ENCODE assay signal across 13 cellular contexts in the genomic region with DNA sequence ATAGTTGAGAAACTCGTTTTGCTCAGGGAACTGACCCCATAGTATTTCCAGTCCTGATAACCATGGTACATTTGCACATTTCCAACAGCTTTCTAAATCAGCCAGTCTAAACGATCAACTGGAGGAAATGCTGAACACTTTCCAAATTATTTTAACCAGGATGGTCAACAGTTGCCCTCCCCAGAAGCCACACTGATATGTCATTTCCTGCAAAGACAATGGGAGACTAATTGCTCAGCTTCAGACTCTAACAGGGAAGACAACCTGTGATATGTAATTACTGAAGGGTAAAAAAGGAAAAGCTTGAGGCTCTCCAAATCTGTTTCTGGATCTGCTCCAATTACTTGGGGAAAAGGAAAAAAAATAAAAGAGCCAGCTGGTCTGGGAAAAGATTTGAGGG.
A peak's percentile ranks its signal among the peaks of the same experiment; 100 is the strongest.
DNase-seq lines count a peak whose midpoint lies in the region; ATAC-seq and TF ChIP-seq lines count a peak whose summit lies in the region.
"Had no signal": no experiment of that assay in that cellular context is flagged by ENCODE, and none has a peak within 500 bp of the region (broad histone marks: within the 10 kb centered on the region; RNA-seq: fewer than 3 reads in every experiment).

No MANE protein-coding gene starts in this region.

- no peak overlapping the region for H3K4me3 Mint-ChIP-seq in CD4-positive, alpha-beta T cell
- no peak overlapping the region for H3K4me3 Mint-ChIP-seq in activated T-helper 1 cell treated with anti-CD3 and anti-CD28 coated beads, Interleukin-12 subunit alpha, Interleukin-12 subunit beta, Interleukin-2, Interleukin-4 antibody, amounts not matched to agents 30 ng/mL and 10 ng/mL and 1 ng/mL, durations not matched to agents 14 hours and 24 hours and 36 hours
- H3K4me3 Mint-ChIP-seq: CD14-positive monocyte had no signal

- no peak overlapping the region for H3K4me2 ChIP-seq in hepatocyte

- H3K27ac Mint-ChIP-seq in CD4-positive, alpha-beta T cell, result peak overlapping the region; percentile 84
- peak overlapping the region; percentile 26 for H3K27ac Mint-ChIP-seq in activated T-helper 1 cell treated with anti-CD3 and anti-CD28 coated beads, Interleukin-12 subunit alpha, Interleukin-12 subunit beta, Interleukin-2, Interleukin-4 antibody, amounts not matched to agents 30 ng/mL and 10 ng/mL and 1 ng/mL, durations not matched to agents 14 hours and 24 hours and 36 hours

- no peaks in the 10 kb centered on the region for H3K27me3 ChIP-seq in CD4-positive, alpha-beta T cell (ENCODE audit: control insufficient read depth, insufficient read depth, low read length)
- no peaks in the 10 kb centered on the region for H3K27me3 ChIP-seq in right cardiac atrium (ENCODE audit: control insufficient read depth, insufficient read depth)
- no peaks in the 10 kb centered on the region for H3K27me3 ChIP-seq in hepatocyte
- H3K27me3 ChIP-seq: neutrophil had no signal

- H3K9me3 Mint-ChIP-seq in CD4-positive, alpha-beta T cell, result no peaks in the 10 kb centered on the region
- peaks cover 4% of the 10 kb centered on the region for H3K9me3 Mint-ChIP-seq in activated T-helper 1 cell treated with anti-CD3 and anti-CD28 coated beads, Interleukin-12 subunit alpha, Interleukin-12 subunit beta, Interleukin-2, Interleukin-4 antibody, amounts not matched to agents 30 ng/mL and 10 ng/mL and 1 ng/mL, durations not matched to agents 14 hours and 24 hours and 36 hours

- H3K9me2 ChIP-seq in hepatocyte (replicated peaks; ENCODE audit: insufficient read depth), result no peaks in the 10 kb centered on the region

- H3K36me3 ChIP-seq in HEK293 (ENCODE audit: control insufficient read depth in 2 of 2, insufficient read depth in 1 of 2, low read length in 2 of 2), result no peaks in the 10 kb centered on the region
- H3K36me3 ChIP-seq in hepatocyte (replicated peaks; ENCODE audit: insufficient read depth, low read depth), result no peaks in the 10 kb centered on the region
- H3K36me3 ChIP-seq: neutrophil had no signal

- H3K9me3 ChIP-seq in CD4-positive, alpha-beta T cell (ENCODE audit: control insufficient read depth, low read length), result no peaks in the 10 kb centered on the region
- H3K9me3 ChIP-seq in HEK293 (ENCODE audit: control insufficient read depth, insufficient read depth, low read depth, low read length) (no peaks in the 10 kb centered on the region), right cardiac atrium (ENCODE audit: control insufficient read depth, low read length) (no peaks in the 10 kb centered on the region), hepatocyte (ENCODE audit: low read depth) (no peaks in the 10 kb centered on the region)
- H3K9me3 ChIP-seq: neutrophil had no signal

- intact Hi-C loops in CD4-positive, alpha-beta T cell (cut with DNase I, micrococcal nuclease), result no loop called here
- intact Hi-C loops in activated T-helper 1 cell treated with anti-CD3 and anti-CD28 coated beads, Interleukin-12 subunit alpha, Interleukin-12 subunit beta, Interleukin-2, Interleukin-4 antibody, amounts not matched to agents 30 ng/mL and 10 ng/mL and 1 ng/mL, durations not matched to agents 14 hours and 24 hours and 36 hours (cut with micrococcal nuclease), result no loop called here
- intact Hi-C loops in right cardiac atrium (cut with DNase I), result no loop called here

- no peak for DNase-seq in CD4-positive, alpha-beta T cell
- no peak for DNase-seq in activated T-helper 1 cell treated with anti-CD3 and anti-CD28 coated beads, Interleukin-12 subunit alpha, Interleukin-12 subunit beta, Interleukin-2, Interleukin-4 antibody, amounts not matched to agents 30 ng/mL and 10 ng/mL and 1 ng/mL, durations not matched to agents 14 hours and 24 hours and 36 hours (ENCODE audit: low spot score)
- DNase-seq in right cardiac atrium (no peak), AG08396 (ENCODE audit: low spot score) (no peak), GDM1 (lab: John Stamatoyannopoulos, UW) (no peak), retina (no peak), hepatocyte (ENCODE audit: low spot score) (no peak)
- DNase-seq: NCI-H1092; stimulated activated CD4-positive, alpha-beta T cell treated with anti-CD3 and anti-CD28 coated beads, Interleukin-2, amount 100 ng/mL, for 24 hours had no signal

- 16% methylated on average over 2 of the region's 2 CpGs for WGBS in right cardiac atrium
- WGBS in hepatocyte (ENCODE audit: low lambda C conversion rate, missing lambda C conversion rate), result 46% methylated on average over 2 of the region's 2 CpGs

- H2AFZ ChIP-seq in hepatocyte, result no peak overlapping the region

- no peak overlapping the region for H3K27ac ChIP-seq in CD4-positive, alpha-beta T cell (ENCODE audit: low read depth, low read length)
- H3K27ac ChIP-seq in HEK293 (ENCODE audit: extremely low read depth, low read depth, low read length), result no peak overlapping the region
- H3K27ac ChIP-seq in right cardiac atrium (ENCODE audit: low read length), result no peak overlapping the region
- no peak overlapping the region for H3K27ac ChIP-seq in hepatocyte
- H3K27ac ChIP-seq: neutrophil had no signal

- H3K79me2 ChIP-seq in hepatocyte, result peaks cover 3% of the 10 kb centered on the region

- CTCF ChIA-PET in CD4-positive, alpha-beta T cell (lab: Charles Lee), result interaction anchor here (1.2 to 1.3 kb wide), 2 partner anchors 9 to 55 kb away, joined by 3 read pairs; no protein-coding TSS in a partner anchor
- CTCF ChIA-PET in HEK293 (lab: Yijun Ruan, JAX), result interaction anchor here (0.5 to 1.6 kb wide), 5 partner anchors 16 to 306 kb away, joined by 3 to 5 read pairs (median 3); no protein-coding TSS in a partner anchor

- peaks cover 62% of the 10 kb centered on the region for H3K4me1 Mint-ChIP-seq in CD4-positive, alpha-beta T cell (ENCODE audit: low read depth)
- peaks cover 56% of the 10 kb centered on the region for H3K4me1 Mint-ChIP-seq in activated T-helper 1 cell treated with anti-CD3 and anti-CD28 coated beads, Interleukin-12 subunit alpha, Interleukin-12 subunit beta, Interleukin-2, Interleukin-4 antibody, amounts not matched to agents 30 ng/mL and 10 ng/mL and 1 ng/mL, durations not matched to agents 14 hours and 24 hours and 36 hours (ENCODE audit: low read depth)

- POLR2A ChIA-PET in CD4-positive, alpha-beta T cell (lab: Charles Lee), result interaction anchor here (1.0 to 1.6 kb wide), 3 partner anchors 25 to 89 kb away, joined by 3 to 5 read pairs (median 3); partner anchors contain the start of gene FYN
- POLR2A ChIA-PET in HEK293 (lab: Yijun Ruan, JAX), result no interaction called here

- no peaks in the 10 kb centered on the region for H3K27me3 Mint-ChIP-seq in CD4-positive, alpha-beta T cell
- H3K27me3 Mint-ChIP-seq in activated T-helper 1 cell treated with anti-CD3 and anti-CD28 coated beads, Interleukin-12 subunit alpha, Interleukin-12 subunit beta, Interleukin-2, Interleukin-4 antibody, amounts not matched to agents 30 ng/mL and 10 ng/mL and 1 ng/mL, durations not matched to agents 14 hours and 24 hours and 36 hours (ENCODE audit: insufficient read depth), result no peaks in the 10 kb centered on the region

- no peaks in the 10 kb centered on the region for H4K20me1 ChIP-seq in hepatocyte (ENCODE audit: insufficient read depth, poor library complexity, severe bottlenecking)

- TF ChIP-seq CTCF in CD4-positive, alpha-beta T cell (IDR thresholded peaks at IDR 0.05), result no peak
- TF ChIP-seq CTCF in HEK293 (tag by site-specific recombination; IDR thresholded peaks at IDR 0.05) (no peak), hepatocyte (IDR thresholded peaks at IDR 0.05; ENCODE audit: poor library complexity) (no peak)

- ATAC-seq in CD4-positive, alpha-beta T cell (ENCODE audit: poor library complexity), result no peak
- ATAC-seq in right cardiac atrium, result peak; percentile 58 to 86
- ATAC-seq: activated CD4-positive, CD25-positive, alpha-beta regulatory T cell treated with anti-CD3 and anti-CD28 coated beads, Interleukin-2, amount 50 U/mL, for 24 hours had no signal

- peaks cover 8% of the 10 kb centered on the region for H3K4me1 ChIP-seq in HEK293 (ENCODE audit: control insufficient read depth, insufficient read depth, low read length)
- H3K4me1 ChIP-seq in right cardiac atrium (ENCODE audit: control insufficient read depth, insufficient read depth, low read length), result peaks cover 26% of the 10 kb centered on the region
- H3K4me1 ChIP-seq in hepatocyte (ENCODE audit: insufficient read depth), result peaks cover 29% of the 10 kb centered on the region

- no peak overlapping the region for H3K4me3 ChIP-seq in HEK293 (ENCODE audit: low read depth, low read length)
- no peak overlapping the region for H3K4me3 ChIP-seq in right cardiac atrium (ENCODE audit: low read length)
- no peak overlapping the region for H3K4me3 ChIP-seq in hepatocyte

- peaks cover 59% of the 10 kb centered on the region for H3K36me3 Mint-ChIP-seq in CD4-positive, alpha-beta T cell (ENCODE audit: low read depth)
- H3K36me3 Mint-ChIP-seq in activated T-helper 1 cell treated with anti-CD3 and anti-CD28 coated beads, Interleukin-12 subunit alpha, Interleukin-12 subunit beta, Interleukin-2, Interleukin-4 antibody, amounts not matched to agents 30 ng/mL and 10 ng/mL and 1 ng/mL, durations not matched to agents 14 hours and 24 hours and 36 hours (ENCODE audit: low read depth), result peaks cover 53% of the 10 kb centered on the region

TF ChIP-seq in HEK293, 187 proteins besides CTCF, POLR2A, EP300 and RAD21:
- TF ChIP-seq SCRT2 (tag by site-specific recombination; IDR thresholded peaks at IDR 0.05) (0 out of 2 replicates have a peak, but pooled peaks have one; percentile 24), MYNN (tag by site-specific recombination; IDR thresholded peaks at IDR 0.05; ENCODE audit: borderline replicate concordance) (no peak), SP7 (tag by site-specific recombination; IDR thresholded peaks at IDR 0.05) (peak; percentile 72)
TF ChIP-seq in HEK293: peak in this region for 2.
